In genomic region chr12:68577949-68578348, GRCh38 we compare ENCODE assay signal across 24 cellular contexts. TPM values are rescaled to one million over a fixed set of nuclear protein-coding genes. Genes with fewer than 3 reads are reported as not detected.
DNase-seq lines count a peak whose midpoint lies in the region; ATAC-seq, FAIRE-seq and TF ChIP-seq lines count a peak whose summit lies in the region.
"Had no signal": no experiment of that assay in that cellular context is flagged by ENCODE, and none has a peak within 500 bp of the region (broad histone marks: within the 10 kb centered on the region; RNA-seq: fewer than 3 reads in every experiment).

No MANE protein-coding gene starts in this region.

- no peak overlapping the region for H3K4me3 ChIP-seq in CD8-positive, alpha-beta T cell (ENCODE audit: low read depth, low read length)
- H3K4me3 ChIP-seq in Panc1 (ENCODE audit: low read depth in 2 of 2, low read length in 2 of 2): no peak overlapping the region
- H3K4me3 ChIP-seq: GM23248, Peyer's patch had no signal

- peaks cover 36% of the 10 kb centered on the region for H3K4me1 ChIP-seq in CD8-positive, alpha-beta T cell (ENCODE audit: insufficient read depth, low read length)
- H3K4me1 ChIP-seq in Panc1 (ENCODE audit: control insufficient read depth, insufficient read depth, low read length): no peaks in the 10 kb centered on the region
- H3K4me1 ChIP-seq: Peyer's patch had no signal

- H3K27ac ChIP-seq in CD8-positive, alpha-beta T cell (ENCODE audit: low read depth, low read length): no peak overlapping the region
- H3K27ac ChIP-seq in Panc1 (ENCODE audit: low read length): peak overlapping the region; percentile 24; the same call in 1 of the 2 replicates
- H3K27ac ChIP-seq: C4-2B, GM23248, KMS-11, Peyer's patch had no signal

- peaks cover 40% of the 10 kb centered on the region for H3K4me1 Mint-ChIP-seq in activated naive CD8-positive, alpha-beta T cell (ENCODE audit: low read depth)
- peaks cover 40% of the 10 kb centered on the region for H3K4me1 Mint-ChIP-seq in activated naive CD8-positive, alpha-beta T cell treated with anti-CD3 and anti-CD28 coated beads for 36 hours
- peaks cover 39% of the 10 kb centered on the region for H3K4me1 Mint-ChIP-seq in CD8-positive, alpha-beta T cell (ENCODE audit: low read depth)
- H3K4me1 Mint-ChIP-seq in stimulated activated effector memory CD8-positive, alpha-beta T cell treated with anti-CD3 and anti-CD28 coated beads, Interleukin-12 subunit alpha, Interleukin-12 subunit beta, amount 100 ng/mL, for 72 hours: no peaks in the 10 kb centered on the region

- no peak for DNase-seq in activated naive CD8-positive, alpha-beta T cell treated with anti-CD3 and anti-CD28 coated beads for 36 hours
- DNase-seq in CD8-positive, alpha-beta T cell: no peak
- DNase-seq in Panc1 (ENCODE audit: low read depth, low spot score) (no peak), HTR-8/SVneo (ENCODE audit: insufficient read length, low spot score) (no peak), DMS 273 treated with DMSO at 0.1 percent for 48 hours (lab: John Stamatoyannopoulos, UW) (no peak)
- DNase-seq in stimulated activated effector memory CD8-positive, alpha-beta T cell treated with anti-CD3 and anti-CD28 coated beads, Interleukin-12 subunit alpha, Interleukin-12 subunit beta, amount 100 ng/mL, for 72 hours (ENCODE audit: low spot score in 2 of 2): no peak
- DNase-seq: GM23248, H7, IMR-90, NCI-H1092, NCI-H1417 treated with DMSO at 0.1 percent for 48 hours, NCI-H1694 treated with DMSO at 0.1 percent for 48 hours, NCI-H2081 treated with DMSO at 0.1 percent for 48 hours, NCI-H2171, NCI-H226, NCI-H510A, NCI-H69, Peyer's patch, SHP77 treated with DMSO at 0.1 percent for 48 hours had no signal

- in situ Hi-C loops in Panc1 (cut with HindIII; ENCODE audit: low pct_unique_long_range_greater_than_20kb, low sequenced_read_pairs): no loop called here

- H3K27me3 Mint-ChIP-seq in activated naive CD8-positive, alpha-beta T cell: no peaks in the 10 kb centered on the region
- H3K27me3 Mint-ChIP-seq in activated naive CD8-positive, alpha-beta T cell treated with anti-CD3 and anti-CD28 coated beads for 36 hours: no peaks in the 10 kb centered on the region
- H3K27me3 Mint-ChIP-seq in CD8-positive, alpha-beta T cell (ENCODE audit: low read depth): no peaks in the 10 kb centered on the region

- no peaks in the 10 kb centered on the region for H3K9me3 Mint-ChIP-seq in activated naive CD8-positive, alpha-beta T cell (ENCODE audit: low read depth)
- H3K9me3 Mint-ChIP-seq in activated naive CD8-positive, alpha-beta T cell treated with anti-CD3 and anti-CD28 coated beads for 36 hours: no peaks in the 10 kb centered on the region
- H3K9me3 Mint-ChIP-seq in CD8-positive, alpha-beta T cell: no peaks in the 10 kb centered on the region
- no peaks in the 10 kb centered on the region for H3K9me3 Mint-ChIP-seq in stimulated activated effector memory CD8-positive, alpha-beta T cell treated with anti-CD3 and anti-CD28 coated beads, Interleukin-12 subunit alpha, Interleukin-12 subunit beta, amount 100 ng/mL, for 72 hours

- TF ChIP-seq CTCF in CD8-positive, alpha-beta T cell (IDR thresholded peaks at IDR 0.05): no peak
- TF ChIP-seq CTCF in Panc1 (IDR thresholded peaks at IDR 0.05): no peak

- BruUV-seq in Panc1 (replicated peaks; lab: Mats Ljungman, UMichigan): no TSS peak

- no peaks in the 10 kb centered on the region for H3K9me3 ChIP-seq in CD8-positive, alpha-beta T cell (ENCODE audit: low read length)
- no peaks in the 10 kb centered on the region for H3K9me3 ChIP-seq in Panc1 (ENCODE audit: control insufficient read depth, insufficient read depth, low read depth, low read length)
- H3K9me3 ChIP-seq: Peyer's patch had no signal

- H3K36me3 ChIP-seq in CD8-positive, alpha-beta T cell (ENCODE audit: insufficient read depth, low read length): no peaks in the 10 kb centered on the region
- H3K36me3 ChIP-seq in Panc1 (ENCODE audit: control insufficient read depth, insufficient read depth, low read length): no peaks in the 10 kb centered on the region
- H3K36me3 ChIP-seq: Peyer's patch had no signal

- H3K27me3 ChIP-seq in CD8-positive, alpha-beta T cell (ENCODE audit: insufficient read depth, low read length): no peaks in the 10 kb centered on the region
- no peaks in the 10 kb centered on the region for H3K27me3 ChIP-seq in Panc1 (ENCODE audit: control insufficient read depth, insufficient read depth, low read length)
- H3K27me3 ChIP-seq: Peyer's patch had no signal

- CTCF ChIA-PET in CD8-positive, alpha-beta T cell (lab: Charles Lee): interaction anchor here (1.3 kb wide), 1 partner anchor 219 kb away, joined by 5 read pairs; no protein-coding TSS in a partner anchor
- CTCF ChIA-PET in Panc1 (lab: Charles Lee): no interaction called here

- POLR2A ChIA-PET in CD8-positive, alpha-beta T cell (lab: Charles Lee): interaction anchor here (0.5 to 3.2 kb wide), 11 partner anchors 7 to 201 kb away, joined by 3 to 20 read pairs (median 3); partner anchors contain the start of gene RAP1B
- POLR2A ChIA-PET in Panc1 (lab: Charles Lee): interaction anchor here (0.7 kb wide), 2 partner anchors 57 to 122 kb away, joined by 3 to 6 read pairs; no protein-coding TSS in a partner anchor

- FAIRE-seq in HTR-8/SVneo (lab: Jason Lieb, UNC): no peak
- FAIRE-seq: A204.1, GM18507 had no signal

- peak overlapping the region; percentile 33 for H3K4me3 Mint-ChIP-seq in activated naive CD8-positive, alpha-beta T cell
- H3K4me3 Mint-ChIP-seq in activated naive CD8-positive, alpha-beta T cell treated with anti-CD3 and anti-CD28 coated beads for 36 hours: no peak overlapping the region
- H3K4me3 Mint-ChIP-seq in CD8-positive, alpha-beta T cell: peak overlapping the region; percentile 8
- H3K4me3 Mint-ChIP-seq in stimulated activated effector memory CD8-positive, alpha-beta T cell treated with anti-CD3 and anti-CD28 coated beads, Interleukin-12 subunit alpha, Interleukin-12 subunit beta, amount 100 ng/mL, for 72 hours: no peak overlapping the region

- no peak for ATAC-seq in CD8-positive, alpha-beta T cell
- ATAC-seq in Panc1: no peak
- ATAC-seq in stimulated activated effector memory CD8-positive, alpha-beta T cell treated with anti-CD3 and anti-CD28 coated beads, Interleukin-12 subunit alpha, Interleukin-12 subunit beta, amount 100 ng/mL, for 72 hours: no peak

- intact Hi-C loops in CD8-positive, alpha-beta T cell (cut with DNase I, micrococcal nuclease): loop anchor here in 1 of 2 experiments (5.0 kb wide), 1 partner anchor 34 kb away; the partner anchor contains the start of gene RAP1B
- intact Hi-C loops in Panc1 (cut with micrococcal nuclease; ENCODE audit: unreplicated experiment): no loop called here

- no peaks in the 10 kb centered on the region for H3K36me3 Mint-ChIP-seq in activated naive CD8-positive, alpha-beta T cell
- H3K36me3 Mint-ChIP-seq in activated naive CD8-positive, alpha-beta T cell treated with anti-CD3 and anti-CD28 coated beads for 36 hours: no peaks in the 10 kb centered on the region
- no peaks in the 10 kb centered on the region for H3K36me3 Mint-ChIP-seq in CD8-positive, alpha-beta T cell
- H3K36me3 Mint-ChIP-seq in stimulated activated effector memory CD8-positive, alpha-beta T cell treated with anti-CD3 and anti-CD28 coated beads, Interleukin-12 subunit alpha, Interleukin-12 subunit beta, amount 100 ng/mL, for 72 hours: no peaks in the 10 kb centered on the region

- H3K27ac Mint-ChIP-seq in activated naive CD8-positive, alpha-beta T cell: peak overlapping the region; percentile 83
- no peak overlapping the region for H3K27ac Mint-ChIP-seq in activated naive CD8-positive, alpha-beta T cell treated with anti-CD3 and anti-CD28 coated beads for 36 hours
- peak overlapping the region; percentile 88 for H3K27ac Mint-ChIP-seq in CD8-positive, alpha-beta T cell
- peak overlapping the region; percentile 20 for H3K27ac Mint-ChIP-seq in stimulated activated effector memory CD8-positive, alpha-beta T cell treated with anti-CD3 and anti-CD28 coated beads, Interleukin-12 subunit alpha, Interleukin-12 subunit beta, amount 100 ng/mL, for 72 hours

RNA-seq across cellular contexts. Expression of gene RAP1B, which starts 32.8 kb away (rescaled TPM):
- 100 to 1,000 TPM; 239 to 245 TPM for total RNA-seq in activated naive CD8-positive, alpha-beta T cell treated with anti-CD3 and anti-CD28 coated beads for 36 hours
- total RNA-seq in CD8-positive, alpha-beta T cell: 100 to 1,000 TPM; 299 TPM
- total RNA-seq in Panc1 (2021; ENCODE audit: unreplicated experiment): 328 TPM
- 340 TPM for polyA plus RNA-seq in Panc1 (2012; ENCODE audit: insufficient read length)

Comparison
In these comparisons a context has a peak if more than half of its experiments do, and no peak if none do; other contexts are left out.
1. H3K4me3 Mint-ChIP-seq: peak in activated naive CD8-positive, alpha-beta T cell (single experiment) and CD8-positive, alpha-beta T cell (single experiment); none in activated naive CD8-positive, alpha-beta T cell treated with anti-CD3 and anti-CD28 coated beads for 36 hours (single experiment) and stimulated activated effector memory CD8-positive, alpha-beta T cell treated with anti-CD3 and anti-CD28 coated beads, Interleukin-12 subunit alpha, Interleukin-12 subunit beta, amount 100 ng/mL, for 72 hours (single experiment).